Comparison of ENCODE assay signal across 9 cellular contexts in the genomic region with DNA sequence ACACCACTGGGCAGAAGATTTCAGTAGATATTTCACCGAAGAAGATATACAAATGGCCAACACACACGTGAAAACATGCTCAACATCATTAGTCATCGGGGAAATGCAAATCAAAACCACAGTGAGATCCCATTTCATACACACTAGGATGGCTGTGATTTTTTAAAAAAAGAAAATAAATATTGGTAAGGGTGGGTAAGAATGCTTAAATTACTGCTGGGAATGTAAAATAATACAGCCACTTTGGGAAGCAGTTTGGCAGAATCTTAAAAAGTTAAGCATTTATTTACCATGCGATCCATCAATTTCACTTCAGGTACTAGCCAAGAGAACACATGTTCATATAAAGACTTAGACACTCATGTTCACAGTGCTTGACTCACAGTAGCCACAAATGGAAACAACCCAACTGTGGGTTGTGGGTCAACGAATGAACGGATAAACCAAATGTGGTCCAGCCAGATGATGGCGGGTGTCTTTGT. TPM values are rescaled to one million over a fixed set of nuclear protein-coding genes. Genes with fewer than 3 reads are reported as not detected.
DNase-seq lines count a peak whose midpoint lies in the region; ATAC-seq lines count a peak whose summit lies in the region.
"Had no signal": no experiment of that assay in that cellular context is flagged by ENCODE, and none has a peak within 500 bp of the region (broad histone marks: within the 10 kb centered on the region; RNA-seq: fewer than 3 reads in every experiment).

No MANE protein-coding gene starts in this region.

- H3K27me3 Mint-ChIP-seq in activated CD8-positive, alpha-beta memory T cell treated with anti-CD3 and anti-CD28 coated beads, Interleukin-2, amount 10 ng/mL, durations not matched to agents 7 days and 5 days: peaks cover 43% of the 10 kb centered on the region

- H3K27ac Mint-ChIP-seq in activated CD8-positive, alpha-beta memory T cell treated with anti-CD3 and anti-CD28 coated beads, Interleukin-2, amount 10 ng/mL, durations not matched to agents 7 days and 5 days: no peak overlapping the region

- DNase-seq in activated CD8-positive, alpha-beta memory T cell treated with anti-CD3 and anti-CD28 coated beads, Interleukin-2, amount 10 ng/mL, durations not matched to agents 7 days and 5 days: peak; percentile 56
- no peak for DNase-seq in activated CD8-positive, alpha-beta memory T cell treated with anti-CD3 and anti-CD28 coated beads, Interleukin-2, amount 50 U/mL, for 48 hours
- DNase-seq in adipocyte (ENCODE audit: low read depth) (peak; percentile 62), middle frontal gyrus (ENCODE audit: extremely low spot score, low spot score) (no peak), left lobe of liver (ENCODE audit: low spot score) (no peak)
- peak; percentile 50 for DNase-seq in stimulated activated CD8-positive, alpha-beta memory T cell treated with anti-CD3 and anti-CD28 coated beads, Interleukin-4, amount 100 ng/mL, for 48 hours
- no peak for DNase-seq in stimulated activated naive CD4-positive, alpha-beta T cell treated with Interleukin-2 at 50 U/mL for 16 hours (lab: John Stamatoyannopoulos, UW)
- DNase-seq: AML-193 had no signal

- CTCF ChIA-PET in activated CD8-positive, alpha-beta memory T cell treated with anti-CD3 and anti-CD28 coated beads, Interleukin-2, amount 10 ng/mL, durations not matched to agents 7 days and 5 days (lab: Charles Lee): interaction anchor here (0.7 to 1.0 kb wide), 2 partner anchors 36 to 439 kb away, joined by 3 read pairs; no protein-coding TSS in a partner anchor

- H3K4me3 ChIP-seq in adipocyte (ENCODE audit: low read length): no peak overlapping the region

- H3K27me3 ChIP-seq in adipocyte (replicated peaks; ENCODE audit: control insufficient read depth, insufficient read depth, low read length): peaks cover 25% of the 10 kb centered on the region

- peak; percentile 39 for ATAC-seq in activated CD8-positive, alpha-beta memory T cell treated with anti-CD3 and anti-CD28 coated beads, Interleukin-2, amount 10 ng/mL, durations not matched to agents 7 days and 5 days
- ATAC-seq in HG03095 (IDR thresholded peaks at IDR 0.05; ENCODE audit: unreplicated experiment) (peak; percentile 26), left lobe of liver (no peak)

- H3K36me3 Mint-ChIP-seq in activated CD8-positive, alpha-beta memory T cell treated with anti-CD3 and anti-CD28 coated beads, Interleukin-2, amount 10 ng/mL, durations not matched to agents 7 days and 5 days: no peaks in the 10 kb centered on the region

- no peak overlapping the region for H3K9ac ChIP-seq in adipocyte (ENCODE audit: low read length)

- H3K36me3 ChIP-seq in adipocyte (ENCODE audit: control insufficient read depth, insufficient read depth, low read length, severe bottlenecking): no peaks in the 10 kb centered on the region

- H3K9me3 ChIP-seq in adipocyte (ENCODE audit: control insufficient read depth, low read length): no peaks in the 10 kb centered on the region

- H3K9me3 Mint-ChIP-seq in activated CD8-positive, alpha-beta memory T cell treated with anti-CD3 and anti-CD28 coated beads, Interleukin-2, amount 10 ng/mL, durations not matched to agents 7 days and 5 days (ENCODE audit: low read depth): no peaks in the 10 kb centered on the region

- peaks cover 29% of the 10 kb centered on the region for H3K4me1 Mint-ChIP-seq in activated CD8-positive, alpha-beta memory T cell treated with anti-CD3 and anti-CD28 coated beads, Interleukin-2, amount 10 ng/mL, durations not matched to agents 7 days and 5 days

- H3K4me1 ChIP-seq in adipocyte (ENCODE audit: control insufficient read depth, insufficient read depth, low read length): no peaks in the 10 kb centered on the region

- no peak overlapping the region for H3K4me3 Mint-ChIP-seq in activated CD8-positive, alpha-beta memory T cell treated with anti-CD3 and anti-CD28 coated beads, Interleukin-2, amount 10 ng/mL, durations not matched to agents 7 days and 5 days

RNA-seq across cellular contexts. Expression of gene C16orf74, which starts 6.5 kb away (rescaled TPM):
- total RNA-seq in activated CD8-positive, alpha-beta memory T cell treated with anti-CD3 and anti-CD28 coated beads, Interleukin-2, amount 10 ng/mL, durations not matched to agents 7 days and 5 days: under 1 TPM; 0.23 to 0.41 TPM
- 0.30 TPM for total RNA-seq in left lobe of liver

RNA-seq across cellular contexts. Expression of gene EMC8, which starts 42.0 kb away (rescaled TPM):
- 10 to 100 TPM; 32.2 to 33.9 TPM for total RNA-seq in activated CD8-positive, alpha-beta memory T cell treated with anti-CD3 and anti-CD28 coated beads, Interleukin-2, amount 10 ng/mL, durations not matched to agents 7 days and 5 days
- 13.3 TPM for total RNA-seq in left lobe of liver

RNA-seq across cellular contexts. Expression of gene COX4I1, which starts 42.1 kb away (rescaled TPM):
- 100 to 1,000 TPM; 422 to 473 TPM for total RNA-seq in activated CD8-positive, alpha-beta memory T cell treated with anti-CD3 and anti-CD28 coated beads, Interleukin-2, amount 10 ng/mL, durations not matched to agents 7 days and 5 days
- total RNA-seq in left lobe of liver: 302 TPM

Comparison
In these comparisons a context has a peak if more than half of its experiments do, and no peak if none do; other contexts are left out.
1. DNase-seq: peak in activated CD8-positive, alpha-beta memory T cell treated with anti-CD3 and anti-CD28 coated beads, Interleukin-2, amount 10 ng/mL, durations not matched to agents 7 days and 5 days (single experiment), adipocyte (single experiment) and stimulated activated CD8-positive, alpha-beta memory T cell treated with anti-CD3 and anti-CD28 coated beads, Interleukin-4, amount 100 ng/mL, for 48 hours (single experiment); none in activated CD8-positive, alpha-beta memory T cell treated with anti-CD3 and anti-CD28 coated beads, Interleukin-2, amount 50 U/mL, for 48 hours (single experiment), stimulated activated naive CD4-positive, alpha-beta T cell treated with Interleukin-2 at 50 U/mL for 16 hours (single experiment), middle frontal gyrus (single experiment) and left lobe of liver (single experiment).